Comparison of ENCODE assay signal across 22 cellular contexts in the genomic region with DNA sequence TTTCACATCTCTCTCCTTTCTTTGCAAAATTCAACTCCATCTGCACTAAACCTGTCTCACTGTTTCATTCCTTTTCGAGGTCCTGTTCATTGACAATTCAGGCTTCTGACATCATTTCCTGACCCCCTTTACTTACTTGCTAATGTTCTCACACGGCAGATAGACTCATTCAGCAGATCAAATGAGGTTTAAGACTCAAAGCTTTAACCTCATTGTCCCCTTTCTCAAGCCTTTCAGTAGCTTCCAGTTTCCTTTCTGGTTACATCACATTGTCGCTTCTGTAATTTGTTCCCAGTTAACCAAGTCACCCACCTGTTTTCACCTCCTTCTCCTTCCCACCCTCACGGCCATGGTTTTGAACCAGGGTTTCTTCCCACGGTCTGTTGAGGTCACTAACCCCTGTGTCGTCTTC.
A peak's percentile ranks its signal among the peaks of the same experiment; 100 is the strongest.
DNase-seq lines count a peak whose midpoint lies in the region; ATAC-seq, FAIRE-seq and TF ChIP-seq lines count a peak whose summit lies in the region.
"Had no signal": no experiment of that assay in that cellular context is flagged by ENCODE, and none has a peak within 500 bp of the region (broad histone marks: within the 10 kb centered on the region; RNA-seq: fewer than 3 reads in every experiment).

No MANE protein-coding gene starts in this region.

- H3K27me3 Mint-ChIP-seq in activated CD4-positive, alpha-beta memory T cell treated with anti-CD3 and anti-CD28 coated beads for 36 hours: peaks cover 13% of the 10 kb centered on the region
- peaks cover 16% of the 10 kb centered on the region for H3K27me3 Mint-ChIP-seq in activated CD4-positive, alpha-beta memory T cell treated with anti-CD3 and anti-CD28 coated beads, Interleukin-2, amount 10 ng/mL, durations not matched to agents 7 days and 5 days

- H3K9me1 ChIP-seq in K562 (ENCODE audit: control insufficient read depth, insufficient read depth, low read length): no peaks in the 10 kb centered on the region

- peaks cover 4% of the 10 kb centered on the region for H3K9me3 Mint-ChIP-seq in activated CD4-positive, alpha-beta memory T cell treated with anti-CD3 and anti-CD28 coated beads for 36 hours
- no peaks in the 10 kb centered on the region for H3K9me3 Mint-ChIP-seq in activated CD4-positive, alpha-beta memory T cell treated with anti-CD3 and anti-CD28 coated beads, Interleukin-2, amount 10 ng/mL, durations not matched to agents 7 days and 5 days

- FAIRE-seq in K562 (lab: Jason Lieb, UNC): peak; percentile 29
- FAIRE-seq: A204.1, keratinocyte had no signal

- ATAC-seq in HG03565 (IDR thresholded peaks at IDR 0.05; ENCODE audit: unreplicated experiment): peak; percentile 63
- ATAC-seq in K562: no peak
- ATAC-seq in stimulated activated naive CD8-positive, alpha-beta T cell treated with anti-CD3 and anti-CD28 coated beads, Interleukin-15, Interleukin-2, amounts not matched to agents 100 U/mL and 50 U/mL, for 24 hours: peak; percentile 57
- ATAC-seq: body of pancreas, heart right ventricle had no signal

- in situ Hi-C loops in K562 (cut with MboI): no loop called here

- H3K79me2 ChIP-seq in K562 (ENCODE audit: control insufficient read depth, insufficient read depth, low read length): no peaks in the 10 kb centered on the region
- H3K79me2 ChIP-seq in MM.1S (ENCODE audit: low read length): no peaks in the 10 kb centered on the region
- H3K79me2 ChIP-seq in smooth muscle cell (ENCODE audit: low read depth): peaks cover 11% of the 10 kb centered on the region

- H3K36me3 Mint-ChIP-seq in activated CD4-positive, alpha-beta memory T cell treated with anti-CD3 and anti-CD28 coated beads for 36 hours: no peaks in the 10 kb centered on the region
- no peaks in the 10 kb centered on the region for H3K36me3 Mint-ChIP-seq in activated CD4-positive, alpha-beta memory T cell treated with anti-CD3 and anti-CD28 coated beads, Interleukin-2, amount 10 ng/mL, durations not matched to agents 7 days and 5 days (ENCODE audit: low read depth)

- H3K27ac ChIP-seq in K562 (ENCODE audit: extremely low read depth, low read depth, low read length) (no peak overlapping the region), MM.1S (ENCODE audit: low read length) (no peak overlapping the region), smooth muscle cell (ENCODE audit: low read depth) (no peak overlapping the region)
- H3K27ac ChIP-seq: body of pancreas, heart right ventricle, KMS-11 had no signal

- H3K4me2 ChIP-seq in K562 (ENCODE audit: insufficient read depth, low read length) (no peak overlapping the region), MM.1S (ENCODE audit: low read depth, low read length) (no peak overlapping the region), smooth muscle cell (no peak overlapping the region)
- H3K4me2 ChIP-seq: KMS-11 had no signal

- peak overlapping the region; percentile 43 for H3K27ac Mint-ChIP-seq in activated CD4-positive, alpha-beta memory T cell treated with anti-CD3 and anti-CD28 coated beads for 36 hours
- H3K27ac Mint-ChIP-seq in activated CD4-positive, alpha-beta memory T cell treated with anti-CD3 and anti-CD28 coated beads, Interleukin-2, amount 10 ng/mL, durations not matched to agents 7 days and 5 days: no peak overlapping the region

- WGBS in K562 (ENCODE audit: insufficient coverage, low coverage, missing lambda C conversion rate): 2% methylated on average over 6 of the region's 6 CpGs
- 95% methylated on average over 6 of the region's 6 CpGs for WGBS in smooth muscle cell (ENCODE audit: low lambda C conversion rate)

- POLR2A ChIA-PET in activated CD4-positive, alpha-beta memory T cell treated with anti-CD3 and anti-CD28 coated beads for 36 hours (lab: Charles Lee): no interaction called here
- POLR2A ChIA-PET in activated CD4-positive, alpha-beta memory T cell treated with anti-CD3 and anti-CD28 coated beads, Interleukin-2, amount 10 ng/mL, durations not matched to agents 7 days and 5 days (lab: Charles Lee): no interaction called here
- POLR2A ChIA-PET in K562 (lab: Yijun Ruan, JAX): no interaction called here

- TF ChIP-seq RAD21 in K562 (CRISPR knock-in tag; conservative IDR thresholded peaks at IDR 0.05 in 1 of 2, IDR thresholded peaks at IDR 0.05 in 1 of 2): no peak

- no peak for TF ChIP-seq POLR2A in K562 (conservative IDR thresholded peaks at IDR 0.05)

- no TSS peak for BruUV-seq in K562 (replicated peaks; lab: Mats Ljungman, UMichigan)

- H3K4me3 ChIP-seq in K562 (no peak overlapping the region), MM.1S (ENCODE audit: low read length) (no peak overlapping the region), smooth muscle cell (no peak overlapping the region)
- H3K4me3 ChIP-seq: body of pancreas, heart right ventricle had no signal

- H3K4me1 Mint-ChIP-seq in activated CD4-positive, alpha-beta memory T cell treated with anti-CD3 and anti-CD28 coated beads for 36 hours (ENCODE audit: low read depth): peaks cover 26% of the 10 kb centered on the region
- H3K4me1 Mint-ChIP-seq in activated CD4-positive, alpha-beta memory T cell treated with anti-CD3 and anti-CD28 coated beads, Interleukin-2, amount 10 ng/mL, durations not matched to agents 7 days and 5 days: peaks cover 19% of the 10 kb centered on the region

- no peak for TF ChIP-seq EP300 in K562 (IDR thresholded peaks at IDR 0.05; ENCODE audit: low read length)

- H4K20me1 ChIP-seq in K562 (replicated peaks; ENCODE audit: control insufficient read depth, insufficient read depth, low read length) (no peaks in the 10 kb centered on the region; the same call in 1 of the 2 replicates), MM.1S (ENCODE audit: insufficient read depth, low read length) (no peaks in the 10 kb centered on the region), smooth muscle cell (ENCODE audit: low read depth) (peaks cover 40% of the 10 kb centered on the region)

- H3K9ac ChIP-seq in K562 (ENCODE audit: insufficient read depth in 1 of 2, low read depth in 2 of 2, low read length in 2 of 2): no peak overlapping the region
- H3K9ac ChIP-seq in MM.1S (ENCODE audit: low read length): no peak overlapping the region
- H3K9ac ChIP-seq in smooth muscle cell (ENCODE audit: low read depth): no peak overlapping the region
- H3K9ac ChIP-seq: KMS-11 had no signal

- H2AFZ ChIP-seq in K562 (ENCODE audit: low read depth, low read length): no peak overlapping the region
- no peak overlapping the region for H2AFZ ChIP-seq in MM.1S (ENCODE audit: low read length)
- H2AFZ ChIP-seq in smooth muscle cell (ENCODE audit: low read depth): no peak overlapping the region

- CTCF ChIA-PET in activated CD4-positive, alpha-beta memory T cell treated with anti-CD3 and anti-CD28 coated beads for 36 hours (lab: Charles Lee): interaction anchor here (1.7 kb wide), 1 partner anchor 210 kb away, joined by 6 read pairs; no protein-coding TSS in a partner anchor
- CTCF ChIA-PET in activated CD4-positive, alpha-beta memory T cell treated with anti-CD3 and anti-CD28 coated beads, Interleukin-2, amount 10 ng/mL, durations not matched to agents 7 days and 5 days (lab: Charles Lee): no interaction called here
- CTCF ChIA-PET in K562 (lab: Yijun Ruan, JAX; ENCODE audit: low intra/inter-chr PET ratio): interaction anchor here (0.7 kb wide), 1 partner anchor 224 kb away, joined by 3 read pairs; no protein-coding TSS in a partner anchor

- H3K9me3 ChIP-seq in K562 (replicated peaks; ENCODE audit: control insufficient read depth, insufficient read depth, low read depth, low read length): no peaks in the 10 kb centered on the region
- no peaks in the 10 kb centered on the region for H3K9me3 ChIP-seq in MM.1S (replicated peaks; ENCODE audit: insufficient read depth, low read length)
- H3K9me3 ChIP-seq in smooth muscle cell (replicated peaks; ENCODE audit: low read depth): no peaks in the 10 kb centered on the region
- H3K9me3 ChIP-seq: body of pancreas, heart right ventricle had no signal

- H3K4me1 ChIP-seq in K562 (replicated peaks in 1 of 2; ENCODE audit: control insufficient read depth in 2 of 2, insufficient read depth in 2 of 2, low read length in 2 of 2) (no peaks in the 10 kb centered on the region), MM.1S (ENCODE audit: low read length) (no peaks in the 10 kb centered on the region), smooth muscle cell (ENCODE audit: low read depth) (peaks cover 33% of the 10 kb centered on the region)
- H3K4me1 ChIP-seq: body of pancreas had no signal

- DNase-seq in activated CD4-positive, alpha-beta memory T cell treated with anti-CD3 and anti-CD28 coated beads for 36 hours: no peak
- DNase-seq in activated CD4-positive, alpha-beta memory T cell treated with anti-CD3 and anti-CD28 coated beads, Interleukin-2, amount 10 ng/mL, durations not matched to agents 7 days and 5 days: no peak
- DNase-seq in K562 (ENCODE audit: extremely low read depth in 1 of 4, low spot score in 3 of 4) (no peak), MM.1S (no peak), smooth muscle cell (lab: John Stamatoyannopoulos, UW; ENCODE audit: unreplicated experiment) (no peak)
- no peak for DNase-seq in stimulated activated naive CD8-positive, alpha-beta T cell treated with anti-CD3 and anti-CD28 coated beads, Interleukin-15, Interleukin-2, amounts not matched to agents 100 U/mL and 50 U/mL, for 24 hours
- no peak for DNase-seq in activated effector memory CD4-positive, alpha-beta T cell treated with anti-CD3 and anti-CD28 coated beads, Interleukin-2, amount 50 U/mL, for 16 hours
- DNase-seq: activated CD4-positive, alpha-beta T cell treated with anti-CD3 and anti-CD28 coated beads for 4 hours; activated gamma-delta T cell; body of pancreas; heart right ventricle; mesendoderm; NCI-H1417 treated with DMSO at 0.1 percent for 48 hours; NCI-H446 treated with DMSO at 0.1 percent for 48 hours; SHP77 treated with DMSO at 0.1 percent for 48 hours; stimulated activated CD4-positive, alpha-beta T cell treated with anti-CD3 and anti-CD28 coated beads, Interleukin-2, amount 100 ng/mL, for 48 hours; T1000 had no signal

- intact Hi-C loops in activated CD4-positive, alpha-beta memory T cell treated with anti-CD3 and anti-CD28 coated beads for 36 hours (cut with micrococcal nuclease): no loop called here
- intact Hi-C loops in K562 (cut with micrococcal nuclease): no loop called here

- no peak overlapping the region for H3K4me3 Mint-ChIP-seq in activated CD4-positive, alpha-beta memory T cell treated with anti-CD3 and anti-CD28 coated beads for 36 hours
- H3K4me3 Mint-ChIP-seq in activated CD4-positive, alpha-beta memory T cell treated with anti-CD3 and anti-CD28 coated beads, Interleukin-2, amount 10 ng/mL, durations not matched to agents 7 days and 5 days: no peak overlapping the region
- H3K4me3 Mint-ChIP-seq: CD14-positive monocyte had no signal

- TF ChIP-seq CTCF in K562 (IDR thresholded peaks at IDR 0.05 in 2 of 3, conservative IDR thresholded peaks at IDR 0.05 in 1 of 3; ENCODE audit: insufficient read depth in 2 of 3, low read depth in 1 of 3, low read length in 3 of 3) (no peak), MM.1S (IDR thresholded peaks at IDR 0.05; ENCODE audit: low read length) (no peak), smooth muscle cell (IDR thresholded peaks at IDR 0.05; ENCODE audit: borderline replicate concordance, insufficient read depth, poor library complexity, severe bottlenecking) (no peak)

- H3K36me3 ChIP-seq in K562 (ENCODE audit: control insufficient read depth, insufficient read depth, low read length) (no peaks in the 10 kb centered on the region), MM.1S (replicated peaks; ENCODE audit: insufficient read depth, low read length) (no peaks in the 10 kb centered on the region), smooth muscle cell (ENCODE audit: low read depth) (no peaks in the 10 kb centered on the region)

- no peaks in the 10 kb centered on the region for H3K9me2 ChIP-seq in MM.1S (replicated peaks; ENCODE audit: insufficient read depth, low read length)

- H3K27me3 ChIP-seq in K562 (ENCODE audit: control insufficient read depth in 2 of 2, insufficient read depth in 2 of 2, low read length in 2 of 2) (peaks cover 34 to 40% of the 10 kb centered on the region in 2 experiments), MM.1S (replicated peaks; ENCODE audit: insufficient read depth, low read length) (no peaks in the 10 kb centered on the region), smooth muscle cell (ENCODE audit: low read depth) (no peaks in the 10 kb centered on the region)
- H3K27me3 ChIP-seq: body of pancreas, heart right ventricle had no signal

- H3F3A ChIP-seq in MM.1S (ENCODE audit: insufficient read depth, low read length) (no peaks in the 10 kb centered on the region), smooth muscle cell (ENCODE audit: low read depth) (peaks cover 5% of the 10 kb centered on the region)
